Comparison of ENCODE assay signal across 13 cellular contexts in genomic region chr1:183048087-183049085, GRCh38. TPM values are rescaled to one million over a fixed set of nuclear protein-coding genes. Genes with fewer than 3 reads are reported as not detected.
DNase-seq lines count a peak whose midpoint lies in the region; ATAC-seq and TF ChIP-seq lines count a peak whose summit lies in the region.
"Had no signal": no experiment of that assay in that cellular context is flagged by ENCODE, and none has a peak within 500 bp of the region (broad histone marks: within the 10 kb centered on the region; RNA-seq: fewer than 3 reads in every experiment).

No MANE protein-coding gene starts in this region.

- H3K9me3 Mint-ChIP-seq in activated CD4-positive, alpha-beta T cell treated with anti-CD3 and anti-CD28 coated beads, Interleukin-2, amount 10 ng/mL, durations not matched to agents 7 days and 5 days, result no peaks in the 10 kb centered on the region

- H3K36me3 Mint-ChIP-seq in activated CD4-positive, alpha-beta T cell treated with anti-CD3 and anti-CD28 coated beads, Interleukin-2, amount 10 ng/mL, durations not matched to agents 7 days and 5 days (ENCODE audit: low read depth), result no peaks in the 10 kb centered on the region

- H3K27ac Mint-ChIP-seq in activated CD4-positive, alpha-beta T cell treated with anti-CD3 and anti-CD28 coated beads, Interleukin-2, amount 10 ng/mL, durations not matched to agents 7 days and 5 days, result no peak overlapping the region

- no peak for TF ChIP-seq CTCF in SU-DHL-6 (IDR thresholded peaks at IDR 0.05; ENCODE audit: insufficient read depth, low read length, poor library complexity, severe bottlenecking)
- no peak for TF ChIP-seq CTCF in omental fat pad (IDR thresholded peaks at IDR 0.05)

- peak overlapping the region; percentile 37 for H3K4me3 ChIP-seq in SU-DHL-6 (ENCODE audit: insufficient read depth, low read length, poor library complexity, severe bottlenecking)
- H3K4me3 ChIP-seq: esophagus muscularis mucosa, lung, skin epidermis had no signal

- peak overlapping the region; percentile 22 for H3K9ac ChIP-seq in SU-DHL-6 (ENCODE audit: low read length)

- peaks cover 7% of the 10 kb centered on the region; the same call in 1 of the 2 replicates for H3K79me2 ChIP-seq in SU-DHL-6 (ENCODE audit: insufficient read depth, low read length)

- H2AFZ ChIP-seq in SU-DHL-6 (ENCODE audit: low read depth, low read length, severe bottlenecking), result peak overlapping the region; percentile 49

- H3K4me1 Mint-ChIP-seq in activated CD4-positive, alpha-beta T cell treated with anti-CD3 and anti-CD28 coated beads, Interleukin-2, amount 10 ng/mL, durations not matched to agents 7 days and 5 days, result no peaks in the 10 kb centered on the region

- no peaks in the 10 kb centered on the region for H4K20me1 ChIP-seq in SU-DHL-6 (ENCODE audit: low read depth, low read length)

- no peaks in the 10 kb centered on the region for H3K9me3 ChIP-seq in SU-DHL-6 (ENCODE audit: insufficient read depth, low read length)
- H3K9me3 ChIP-seq: esophagus muscularis mucosa had no signal

- DNase-seq in activated gamma-delta T cell (lab: John Stamatoyannopoulos, UW) (no peak), kidney tubule cell (ENCODE audit: low spot score) (no peak), omental fat pad (ENCODE audit: low spot score) (no peak)
- DNase-seq in activated CD4-positive, alpha-beta T cell treated with anti-CD3 and anti-CD28 coated beads, Interleukin-2, amount 10 ng/mL, durations not matched to agents 7 days and 5 days, result no peak
- DNase-seq: amygdala, NCI-H446 treated with DMSO at 0.1 percent for 48 hours had no signal

- CTCF ChIA-PET in activated CD4-positive, alpha-beta T cell treated with anti-CD3 and anti-CD28 coated beads, Interleukin-2, amount 10 ng/mL, durations not matched to agents 7 days and 5 days (lab: Charles Lee), result interaction anchor here (0.9 kb wide), 1 partner anchor 19 kb away, joined by 6 read pairs; no protein-coding TSS in a partner anchor

- H3K27me3 Mint-ChIP-seq in activated CD4-positive, alpha-beta T cell treated with anti-CD3 and anti-CD28 coated beads, Interleukin-2, amount 10 ng/mL, durations not matched to agents 7 days and 5 days, result peaks cover 66% of the 10 kb centered on the region

- H3K4me3 Mint-ChIP-seq in activated CD4-positive, alpha-beta T cell treated with anti-CD3 and anti-CD28 coated beads, Interleukin-2, amount 10 ng/mL, durations not matched to agents 7 days and 5 days, result no peak overlapping the region

- H3K27ac ChIP-seq in SU-DHL-6 (ENCODE audit: low read depth, low read length), result peak overlapping the region; percentile 92
- H3K27ac ChIP-seq: skin epidermis had no signal

- POLR2A ChIA-PET in activated CD4-positive, alpha-beta T cell treated with anti-CD3 and anti-CD28 coated beads, Interleukin-2, amount 10 ng/mL, durations not matched to agents 7 days and 5 days (lab: Charles Lee), result no interaction called here

- H3K9me2 ChIP-seq in SU-DHL-6 (replicated peaks; ENCODE audit: insufficient read depth, low read length), result no peaks in the 10 kb centered on the region

- peaks cover 19% of the 10 kb centered on the region for H3F3A ChIP-seq in SU-DHL-6 (ENCODE audit: insufficient read depth)

- no peaks in the 10 kb centered on the region for H3K27me3 ChIP-seq in SU-DHL-6 (ENCODE audit: low read length)

- H3K36me3 ChIP-seq in SU-DHL-6 (ENCODE audit: low read length), result 0 out of 2 replicates have a peak, but pooled peaks cover 7% of the 10 kb centered on the region
- H3K36me3 ChIP-seq: esophagus muscularis mucosa had no signal

- ATAC-seq in GM18508 (IDR thresholded peaks at IDR 0.05; ENCODE audit: insufficient read depth, unreplicated experiment), result peak; percentile 94
- peak; percentile 100 for ATAC-seq in GM21447 (IDR thresholded peaks at IDR 0.05; ENCODE audit: unreplicated experiment)
- peak; percentile 99 for ATAC-seq in HG03103 (IDR thresholded peaks at IDR 0.05; ENCODE audit: low read depth, unreplicated experiment)
- ATAC-seq in omental fat pad (ENCODE audit: low FRiP score), result no peak

- peak overlapping the region; percentile 88 for H3K4me2 ChIP-seq in SU-DHL-6 (ENCODE audit: low read depth, low read length, poor library complexity, severe bottlenecking)

RNA-seq across cellular contexts. Expression of gene LAMC1, which starts 25.2 kb away (rescaled TPM):
- not detected for total RNA-seq in activated CD4-positive, alpha-beta T cell treated with anti-CD3 and anti-CD28 coated beads, Interleukin-2, amount 10 ng/mL, durations not matched to agents 7 days and 5 days
- total RNA-seq in omental fat pad, result 100 to 1,000 TPM; 377 to 829 (median 461) TPM

Comparison
In these comparisons a context has a peak if more than half of its experiments do, and no peak if none do; other contexts are left out.
1. RNA of gene LAMC1, which starts 25.2 kb away (total RNA-seq): 377 to 829 TPM in omental fat pad; not detected in activated CD4-positive, alpha-beta T cell treated with anti-CD3 and anti-CD28 coated beads, Interleukin-2, amount 10 ng/mL, durations not matched to agents 7 days and 5 days; every median in the first group is over 100 times any median in the second.